ENCODE assay signal across 10 cellular contexts in genomic region chr22:44049369-44050231, GRCh38. TPM values are rescaled to one million over a fixed set of nuclear protein-coding genes. Genes with fewer than 3 reads are reported as not detected.
A peak's percentile ranks its signal among the peaks of the same experiment; 100 is the strongest.
DNase-seq lines count a peak whose midpoint lies in the region; ATAC-seq, FAIRE-seq and TF ChIP-seq lines count a peak whose summit lies in the region.
"Had no signal": no experiment of that assay in that cellular context is flagged by ENCODE, and none has a peak within 500 bp of the region (broad histone marks: within the 10 kb centered on the region; RNA-seq: fewer than 3 reads in every experiment).

No MANE protein-coding gene starts in this region.

- no peak overlapping the region for H3K27ac ChIP-seq in gastroesophageal sphincter

- no peaks in the 10 kb centered on the region for H3K4me1 Mint-ChIP-seq in Calu3 (ENCODE audit: low read depth, unreplicated experiment)

- H3K4me1 ChIP-seq in gastroesophageal sphincter, result peaks cover 0 to 37% (median 0%) of the 10 kb centered on the region in 3 donors

- no TSS peak for BruUV-seq in Calu3 (replicated peaks; lab: Mats Ljungman, UMichigan)

- no peak for DNase-seq in GM19239 (ENCODE audit: insufficient read length, low spot score)
- peak; percentile 61 for DNase-seq in OCI-M1 (lab: John Stamatoyannopoulos, UW)
- no peak for DNase-seq in sciatic nerve (ENCODE audit: low spot score)
- DNase-seq in ureter (ENCODE audit: low spot score), result no peak
- no peak for DNase-seq in Calu3
- DNase-seq: cortex of kidney, MM.1S had no signal

- ATAC-seq in gastroesophageal sphincter (peak; percentile 25), sciatic nerve (peak; percentile 46), GM18870 (IDR thresholded peaks at IDR 0.05; ENCODE audit: unreplicated experiment) (no peak)
- ATAC-seq: Panc1 had no signal

- H3K4me3 Mint-ChIP-seq in Calu3 (ENCODE audit: low read depth, unreplicated experiment), result no peak overlapping the region

- no peaks in the 10 kb centered on the region for H3K27me3 Mint-ChIP-seq in Calu3 (ENCODE audit: unreplicated experiment)

- no peak overlapping the region for H3K27ac Mint-ChIP-seq in Calu3 (ENCODE audit: unreplicated experiment)

- no peak overlapping the region for H3K4me3 ChIP-seq in gastroesophageal sphincter

- no peak for TF ChIP-seq POLR2A in gastroesophageal sphincter (IDR thresholded peaks at IDR 0.05)

- CTCF ChIA-PET in Calu3 (lab: Charles Lee), result interaction anchor here (0.7 to 1.2 kb wide), 2 partner anchors 23 to 37 kb away, joined by 3 read pairs; no protein-coding TSS in a partner anchor

- intact Hi-C loops in sciatic nerve (cut with DNase I) (loop anchor here (10.0 kb wide), 1 partner anchor 1585 kb away; no protein-coding TSS in a partner anchor), Calu3 (cut with micrococcal nuclease; ENCODE audit: unreplicated experiment) (no loop called here)

- no peaks in the 10 kb centered on the region for H3K9me3 Mint-ChIP-seq in Calu3 (ENCODE audit: low read depth, unreplicated experiment)

- no peaks in the 10 kb centered on the region for H3K9me3 ChIP-seq in gastroesophageal sphincter

- WGBS in gastroesophageal sphincter (ENCODE audit: low coverage in 1 of 2), 2 donors, result 74 to 93% methylated on average over 8 to 22 of the region's 24 CpGs

- H3K36me3 ChIP-seq in gastroesophageal sphincter, result no peaks in the 10 kb centered on the region

- no peaks in the 10 kb centered on the region for H3K36me3 Mint-ChIP-seq in Calu3 (ENCODE audit: insufficient read depth, unreplicated experiment)

- H3K27me3 ChIP-seq in gastroesophageal sphincter, result no peaks in the 10 kb centered on the region

- peak; percentile 59 for FAIRE-seq in GM19239 (lab: Jason Lieb, UNC)

- TF ChIP-seq CTCF in gastroesophageal sphincter (IDR thresholded peaks at IDR 0.05) (no peak), Calu3 (IDR thresholded peaks at IDR 0.05; ENCODE audit: unreplicated experiment) (no peak)

- no peak for TF ChIP-seq EP300 in gastroesophageal sphincter (IDR thresholded peaks at IDR 0.05)

RNA-seq across cellular contexts. Expression of gene PARVB, which starts 25.5 kb away (rescaled TPM):
- total RNA-seq in gastroesophageal sphincter, result 10 to 100 TPM; 32.1 to 61.9 (median 41.9) TPM
- total RNA-seq in sciatic nerve, result 38.2 TPM
- total RNA-seq in ureter, result 24.4 TPM
- total RNA-seq in Calu3 (2022), result 11.1 and 15.6 TPM in 2 replicates
